ENCODE assay signal across 15 cellular contexts in the genomic region with DNA sequence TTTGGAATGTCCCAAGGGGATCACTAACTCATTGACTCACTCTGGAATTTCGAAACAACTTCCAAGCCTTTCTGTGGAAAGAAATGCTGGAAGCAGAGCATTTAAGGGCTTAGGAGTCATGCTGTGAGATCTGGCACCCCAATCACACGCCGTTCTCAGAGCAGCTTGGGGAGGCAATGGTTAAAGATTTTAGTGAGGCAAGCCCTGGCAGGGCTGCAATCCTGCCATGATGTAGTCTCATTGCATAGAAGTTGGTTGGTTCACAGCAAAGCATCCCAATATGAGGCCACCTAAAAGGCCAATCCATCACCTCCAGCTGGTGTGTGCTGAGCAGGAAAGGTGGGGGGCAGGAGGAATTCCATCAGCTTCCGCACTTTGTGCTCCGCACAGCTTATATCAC.
"Had no signal": no experiment of that assay in that cellular context is flagged by ENCODE, and none has a peak within 500 bp of the region (broad histone marks: within the 10 kb centered on the region; RNA-seq: fewer than 3 reads in every experiment).

No MANE protein-coding gene starts in this region.

- H3K4me3 Mint-ChIP-seq: activated CD4-positive, alpha-beta memory T cell treated with anti-CD3 and anti-CD28 coated beads, Interleukin-2, amount 10 ng/mL, durations not matched to agents 7 days and 5 days; activated CD4-positive, alpha-beta T cell treated with anti-CD3 and anti-CD28 coated beads for 36 hours; activated naive CD8-positive, alpha-beta T cell treated with anti-CD3 and anti-CD28 coated beads, Interleukin-2, amount 10 ng/mL, durations not matched to agents 7 days and 5 days; stimulated activated naive CD8-positive, alpha-beta T cell treated with anti-CD3 and anti-CD28 coated beads, Interleukin-15, amount 100 ng/mL, for 72 hours had no signal

- H3K4me1 Mint-ChIP-seq: activated CD4-positive, alpha-beta memory T cell treated with anti-CD3 and anti-CD28 coated beads, Interleukin-2, amount 10 ng/mL, durations not matched to agents 7 days and 5 days; activated CD4-positive, alpha-beta T cell treated with anti-CD3 and anti-CD28 coated beads for 36 hours; activated naive CD8-positive, alpha-beta T cell treated with anti-CD3 and anti-CD28 coated beads, Interleukin-2, amount 10 ng/mL, durations not matched to agents 7 days and 5 days; stimulated activated naive CD8-positive, alpha-beta T cell treated with anti-CD3 and anti-CD28 coated beads, Interleukin-15, amount 100 ng/mL, for 72 hours had no signal

- H3K4me3 ChIP-seq: cardiac muscle cell, thoracic aorta had no signal

- H3K27me3 ChIP-seq: cardiac muscle cell had no signal

- ATAC-seq: activated CD4-positive, alpha-beta T cell treated with anti-CD3 and anti-CD28 coated beads for 36 hours; stimulated activated naive CD8-positive, alpha-beta T cell treated with anti-CD3 and anti-CD28 coated beads, Interleukin-15, amount 100 ng/mL, for 72 hours had no signal

- DNase-seq: activated CD4-positive, alpha-beta memory T cell treated with anti-CD3 and anti-CD28 coated beads, Interleukin-2, amount 10 ng/mL, durations not matched to agents 7 days and 5 days; activated CD4-positive, alpha-beta T cell treated with anti-CD3 and anti-CD28 coated beads for 36 hours; activated gamma-delta T cell treated with Interleukin-2 at 50 U/mL for 16 hours; activated naive CD8-positive, alpha-beta T cell treated with anti-CD3 and anti-CD28 coated beads, Interleukin-2, amount 10 ng/mL, durations not matched to agents 7 days and 5 days; activated T-cell treated with anti-CD3 and anti-CD28 coated beads, Interleukin-2, amount 50 U/mL, for 48 hours; anterior cingulate cortex; midbrain; retina; stimulated activated CD4-positive, alpha-beta T cell treated with anti-CD3 and anti-CD28 coated beads, Interleukin-4, amount 100 ng/mL, for 4 hours; stimulated activated naive CD8-positive, alpha-beta T cell treated with anti-CD3 and anti-CD28 coated beads, Interleukin-15, amount 100 ng/mL, for 72 hours; T-helper 9 cell had no signal

- H3K9ac ChIP-seq: parathyroid adenoma had no signal

- H3K79me2 ChIP-seq: parathyroid adenoma had no signal

- H3K36me3 Mint-ChIP-seq: activated naive CD8-positive, alpha-beta T cell treated with anti-CD3 and anti-CD28 coated beads, Interleukin-2, amount 10 ng/mL, durations not matched to agents 7 days and 5 days had no signal

- H3K9me3 ChIP-seq: thoracic aorta had no signal

- H3K4me1 ChIP-seq: parathyroid adenoma had no signal

- H3K36me3 ChIP-seq: cardiac muscle cell, thoracic aorta had no signal

- H3K27ac Mint-ChIP-seq: activated CD4-positive, alpha-beta memory T cell treated with anti-CD3 and anti-CD28 coated beads, Interleukin-2, amount 10 ng/mL, durations not matched to agents 7 days and 5 days; activated CD4-positive, alpha-beta T cell treated with anti-CD3 and anti-CD28 coated beads for 36 hours; activated naive CD8-positive, alpha-beta T cell treated with anti-CD3 and anti-CD28 coated beads, Interleukin-2, amount 10 ng/mL, durations not matched to agents 7 days and 5 days; stimulated activated naive CD8-positive, alpha-beta T cell treated with anti-CD3 and anti-CD28 coated beads, Interleukin-15, amount 100 ng/mL, for 72 hours had no signal

- H3K27me3 Mint-ChIP-seq: activated CD4-positive, alpha-beta memory T cell treated with anti-CD3 and anti-CD28 coated beads, Interleukin-2, amount 10 ng/mL, durations not matched to agents 7 days and 5 days; activated CD4-positive, alpha-beta T cell treated with anti-CD3 and anti-CD28 coated beads for 36 hours; activated naive CD8-positive, alpha-beta T cell treated with anti-CD3 and anti-CD28 coated beads, Interleukin-2, amount 10 ng/mL, durations not matched to agents 7 days and 5 days; stimulated activated naive CD8-positive, alpha-beta T cell treated with anti-CD3 and anti-CD28 coated beads, Interleukin-15, amount 100 ng/mL, for 72 hours had no signal

- H2AFZ ChIP-seq: parathyroid adenoma had no signal

- H3K27ac ChIP-seq: cardiac muscle cell, parathyroid adenoma, thoracic aorta, VCaP had no signal
